ENCODE assay signal across 8 cellular contexts in genomic region chr15:50764331-50765201, GRCh38. TPM values are rescaled to one million over a fixed set of nuclear protein-coding genes. Genes with fewer than 3 reads are reported as not detected.
DNase-seq lines count a peak whose midpoint lies in the region; ATAC-seq and TF ChIP-seq lines count a peak whose summit lies in the region.

No MANE protein-coding gene starts in this region.

- WGBS in heart right ventricle, 2 donors: 1% methylated on average over 16 of the region's 16 CpGs

- peaks cover 4% of the 10 kb centered on the region for H3K36me3 Mint-ChIP-seq in activated naive CD4-positive, alpha-beta T cell treated with anti-CD3 and anti-CD28 coated beads, Interleukin-2, amount 50 U/mL, for 24 hours

- no peaks in the 10 kb centered on the region for H3K27me3 Mint-ChIP-seq in activated naive CD4-positive, alpha-beta T cell treated with anti-CD3 and anti-CD28 coated beads, Interleukin-2, amount 50 U/mL, for 24 hours

- DNase-seq in A172 (ENCODE audit: low spot score) (peak; percentile 8), KG1 (lab: John Stamatoyannopoulos, UW) (peak; percentile 42), heart right ventricle (no peak), retinal pigment epithelial cell (ENCODE audit: low read depth) (no peak), 8988T (no peak), NCI-H2196 (lab: John Stamatoyannopoulos, UW; ENCODE audit: unreplicated experiment) (no peak)

- no peaks in the 10 kb centered on the region for H3K36me3 ChIP-seq in heart right ventricle

- H3K27ac Mint-ChIP-seq in activated naive CD4-positive, alpha-beta T cell treated with anti-CD3 and anti-CD28 coated beads, Interleukin-2, amount 50 U/mL, for 24 hours: peak overlapping the region; percentile 100

- no peaks in the 10 kb centered on the region for H3K9me3 Mint-ChIP-seq in activated naive CD4-positive, alpha-beta T cell treated with anti-CD3 and anti-CD28 coated beads, Interleukin-2, amount 50 U/mL, for 24 hours

- peak in 4 of 8 donors; percentile 12 to 42 (median 16) for ATAC-seq in heart right ventricle

- no peaks in the 10 kb centered on the region for H3K9me3 ChIP-seq in heart right ventricle

- H3K4me1 Mint-ChIP-seq in activated naive CD4-positive, alpha-beta T cell treated with anti-CD3 and anti-CD28 coated beads, Interleukin-2, amount 50 U/mL, for 24 hours: peaks cover 64% of the 10 kb centered on the region

- H3K27ac ChIP-seq in heart right ventricle: peak overlapping the region; percentile 94 to 100 (median 98)

- TF ChIP-seq CTCF in GM12875 (IDR thresholded peaks at IDR 0.05; ENCODE audit: borderline replicate concordance, insufficient read depth, low read depth, low read length): no peak
- no peak for TF ChIP-seq CTCF in heart right ventricle (IDR thresholded peaks at IDR 0.05)
- TF ChIP-seq CTCF in retinal pigment epithelial cell (conservative IDR thresholded peaks at IDR 0.05; ENCODE audit: low read depth, low read length): no peak

- peak overlapping the region; percentile 77 for H3K4me3 ChIP-seq in GM12875 (ENCODE audit: low read depth, low read length)
- H3K4me3 ChIP-seq in heart right ventricle: peak overlapping the region; percentile 56 to 92 (median 80)
- peak overlapping the region; percentile 89 for H3K4me3 ChIP-seq in retinal pigment epithelial cell (ENCODE audit: low read length)

- H3K27me3 ChIP-seq in heart right ventricle: no peaks in the 10 kb centered on the region

- peak overlapping the region; percentile 98 for H3K4me3 Mint-ChIP-seq in activated naive CD4-positive, alpha-beta T cell treated with anti-CD3 and anti-CD28 coated beads, Interleukin-2, amount 50 U/mL, for 24 hours

- intact Hi-C loops in heart right ventricle (cut with DNase I): loop anchor here in 8 of 10 donors (1.0 to 10.0 kb wide), 8 partner anchors 77 to 340 kb away; partner anchors contain the start of genes TRPM7 (in 6 of the 8) and USP8 (in 1 of the 8)

- peaks cover 0 to 57% (median 21%) of the 10 kb centered on the region in 9 donors for H3K4me1 ChIP-seq in heart right ventricle

RNA-seq across cellular contexts. Expression of gene SPPL2A, which starts 0.9 kb away (rescaled TPM):
- total RNA-seq in A172 (2014; rRNA removed; shearing (Covaris generic)): 87.4 and 197 TPM in 2 replicates
- total RNA-seq in heart right ventricle: 100 to 1,000 TPM in 4 of 10 donors, 10 to 100 TPM in 6; 68.1 to 152 (median 98.1) TPM
- 10 to 100 TPM; 20.1 to 43.4 TPM for polyA plus RNA-seq in heart right ventricle

Comparison
In these comparisons a context has a peak if more than half of its experiments do, and no peak if none do; other contexts are left out.
1. DNase-seq: peak in A172 (single experiment) and KG1 (single experiment); none in heart right ventricle (0 of 2), retinal pigment epithelial cell (single experiment), 8988T (single experiment) and NCI-H2196 (single experiment).
2. Peak in every context shown above with its lines, with median percentiles within 50 percentile points of each other: H3K4me3 ChIP-seq.